In genomic region chr22:44669725-44670027, GRCh38 we compare ENCODE assay signal across 9 cellular contexts. TPM values are rescaled to one million over a fixed set of nuclear protein-coding genes. Genes with fewer than 3 reads are reported as not detected.
DNase-seq lines count a peak whose midpoint lies in the region; ATAC-seq and TF ChIP-seq lines count a peak whose summit lies in the region.
"Had no signal": no experiment of that assay in that cellular context is flagged by ENCODE, and none has a peak within 500 bp of the region (broad histone marks: within the 10 kb centered on the region; RNA-seq: fewer than 3 reads in every experiment).

No MANE protein-coding gene starts in this region.

- H3K4me3 Mint-ChIP-seq in WTC11 (peak overlapping the region; percentile 65), immature natural killer cell (peak overlapping the region; percentile 72 to 87 (median 78))

- no peak for TF ChIP-seq EP300 in ovary (IDR thresholded peaks at IDR 0.05)

- H3K27me3 Mint-ChIP-seq in WTC11 (ENCODE audit: low read depth), result peaks cover 39% of the 10 kb centered on the region
- peaks cover 5 to 14% (median 10%) of the 10 kb centered on the region in 3 donors for H3K27me3 Mint-ChIP-seq in immature natural killer cell (ENCODE audit: low read depth in 3 of 3)

- TF ChIP-seq POLR2A in ovary (IDR thresholded peaks at IDR 0.05), result no peak

- 70 to 80% (median 78%) methylated on average over 4 to 6 of the region's 6 CpGs for WGBS in ovary, 3 donors

- H3K27ac ChIP-seq in AG04450 (ENCODE audit: low read depth, low read length) (no peak overlapping the region), ovary (no peak overlapping the region)

- no peaks in the 10 kb centered on the region for H3K36me3 ChIP-seq in ovary

- H3K9me3 Mint-ChIP-seq in WTC11 (no peaks in the 10 kb centered on the region), immature natural killer cell (no peaks in the 10 kb centered on the region)

- peak; percentile 59 for TF ChIP-seq CTCF in AG04450 (IDR thresholded peaks at IDR 0.05; ENCODE audit: low read depth, low read length)
- TF ChIP-seq CTCF in WTC11 (IDR thresholded peaks at IDR 0.05), result peak; percentile 48; the same call in 1 of the 2 replicates
- TF ChIP-seq CTCF in ovary (IDR thresholded peaks at IDR 0.05), result no peak

- intact Hi-C loops in ovary (cut with DNase I), result no loop called here

- H3K27ac Mint-ChIP-seq in WTC11, result no peak overlapping the region
- H3K27ac Mint-ChIP-seq in immature natural killer cell, result peak overlapping the region; percentile 48 to 93 (median 82)

- H3K27me3 ChIP-seq in AG04450 (ENCODE audit: control insufficient read depth, insufficient read depth, low read length) (peaks cover 3% of the 10 kb centered on the region), ovary (no peaks in the 10 kb centered on the region)

- H3K4me3 ChIP-seq in AG04450 (ENCODE audit: low read depth, low read length) (peak overlapping the region; percentile 68; the same call in 1 of the 2 replicates), ovary (no peak overlapping the region)

- peaks cover 6% of the 10 kb centered on the region for H3K4me1 ChIP-seq in ovary (ENCODE audit: insufficient read depth)

- H3K4me1 Mint-ChIP-seq in WTC11, result peaks cover 5% of the 10 kb centered on the region; the same call in 1 of the 2 replicates
- H3K4me1 Mint-ChIP-seq in immature natural killer cell, result peaks cover 76 to 81% of the 10 kb centered on the region in 2 donors

- no peaks in the 10 kb centered on the region for H3K9me3 ChIP-seq in AG04450 (ENCODE audit: control insufficient read depth, insufficient read depth, low read length)
- H3K9me3 ChIP-seq in ovary, result no peaks in the 10 kb centered on the region

- no peaks in the 10 kb centered on the region for H3K36me3 Mint-ChIP-seq in WTC11
- peaks cover 0 to 4% (median 0%) of the 10 kb centered on the region in 3 donors for H3K36me3 Mint-ChIP-seq in immature natural killer cell

- DNase-seq in AG04450 (ENCODE audit: low read depth, low spot score), result no peak
- peak; percentile 40 for DNase-seq in GDM1 (lab: John Stamatoyannopoulos, UW)
- DNase-seq in WTC11 (ENCODE audit: low spot score), result peak; percentile 57
- DNase-seq in immature natural killer cell, result peak in 1 of 3 donors; percentile 24
- no peak for DNase-seq in ovary
- DNase-seq: stimulated activated CD4-positive, alpha-beta T cell treated with anti-CD3 and anti-CD28 coated beads, Interleukin-4, amount 100 ng/mL, for 4 hours had no signal

- POLR2A ChIA-PET in AG04450 (lab: Yijun Ruan, JAX) (no interaction called here), WTC11 (lab: Charles Lee) (no interaction called here)

- CTCF ChIA-PET in AG04450 (lab: Charles Lee) (interaction anchor here (1.1 to 2.0 kb wide), 4 partner anchors 13 to 676 kb away, joined by 3 to 18 read pairs (median 4); no protein-coding TSS in a partner anchor), WTC11 (lab: Charles Lee) (interaction anchor here (0.6 to 6.1 kb wide), 25 partner anchors 8 to 676 kb away, joined by 3 to 57 read pairs (median 3); no protein-coding TSS in a partner anchor)

- peak; percentile 45 for ATAC-seq in WTC11
- ATAC-seq in HG03039 (IDR thresholded peaks at IDR 0.05; ENCODE audit: unreplicated experiment), result no peak
- no peak for ATAC-seq in GM19397 (IDR thresholded peaks at IDR 0.05; ENCODE audit: unreplicated experiment)
- no peak for ATAC-seq in GM18498 (IDR thresholded peaks at IDR 0.05; ENCODE audit: unreplicated experiment)

TF ChIP-seq in WTC11, 78 proteins besides CTCF, POLR2A, EP300 and RAD21:
- TF ChIP-seq ATF6 (CRISPR knock-in tag; IDR thresholded peaks at IDR 0.05) (no peak), PRDM15 (CRISPR knock-in tag; IDR thresholded peaks at IDR 0.05) (peak; percentile 66)

RNA-seq across cellular contexts. Expression of gene PRR5, which starts 32.3 kb away (rescaled TPM):
- polyA plus RNA-seq in AG04450 (2011; rRNA removed) (12.9 and 16.2 TPM in 2 replicates), immature natural killer cell (100 to 1,000 TPM; 102 to 168 (median 112) TPM), ovary (10 to 100 TPM in 1 of 2 donors, 1 to 10 TPM in 1; 4.0 to 17.3 TPM)
- 14.6 and 18.4 TPM in 2 replicates for polyA minus RNA-seq in AG04450 (2011; rRNA and poly(A)+ RNA removed)
- total RNA-seq in WTC11 (2021) (12.3 to 15.6 TPM (median 13.6 TPM) in 3 replicates), ovary (10 to 100 TPM in 6 of 7 donors, 1 to 10 TPM in 1; 6.7 to 21.1 (median 16.8) TPM)

Comparison
In these comparisons a context has a peak if more than half of its experiments do, and no peak if none do; other contexts are left out.
1. DNase-seq: peak in GDM1 (single experiment) and WTC11 (single experiment); none in AG04450 (single experiment) and ovary (0 of 5).
2. CTCF ChIP-seq: peak in AG04450 (single experiment) and WTC11 (single experiment); none in ovary (0 of 3).